Comparison of ENCODE assay signal across 8 cellular contexts in the genomic region with DNA sequence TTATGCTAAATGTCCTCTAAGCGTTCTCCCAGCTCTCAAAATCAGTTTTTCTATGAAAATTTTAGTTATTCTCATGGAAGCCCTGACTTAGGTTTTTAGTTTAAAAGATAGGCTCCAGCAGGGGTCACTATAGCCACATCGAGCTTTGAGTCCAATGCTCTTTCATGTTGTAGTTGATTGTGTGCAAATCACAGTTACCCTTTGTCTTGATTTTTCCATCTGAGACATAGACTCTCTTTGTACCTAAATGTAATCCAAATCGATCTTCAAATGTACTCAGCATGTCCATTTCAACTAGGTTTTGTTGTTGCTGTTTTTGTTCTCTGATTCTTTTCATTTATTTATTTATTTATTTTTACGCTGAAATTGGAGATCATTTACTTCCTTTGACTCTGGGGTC. TPM values are rescaled to one million over a fixed set of nuclear protein-coding genes. Genes with fewer than 3 reads are reported as not detected.
A peak's percentile ranks its signal among the peaks of the same experiment; 100 is the strongest.
DNase-seq lines count a peak whose midpoint lies in the region; ATAC-seq and TF ChIP-seq lines count a peak whose summit lies in the region.

No MANE protein-coding gene starts in this region.

- H3K4me3 ChIP-seq in OCI-LY3 (ENCODE audit: low read length) (no peak overlapping the region), adipocyte (ENCODE audit: low read length) (no peak overlapping the region), skeletal muscle cell (ENCODE audit: low read depth, low read length) (no peak overlapping the region)

- H3K79me2 ChIP-seq in OCI-LY3 (ENCODE audit: low read length): no peaks in the 10 kb centered on the region

- intact Hi-C loops in left ventricle myocardium superior (cut with micrococcal nuclease): loop anchor here (5.0 to 10.0 kb wide), 2 partner anchors 188 to 286 kb away; no protein-coding TSS in a partner anchor

- H3K36me3 ChIP-seq in OCI-LY3 (replicated peaks; ENCODE audit: low read depth, low read length) (no peaks in the 10 kb centered on the region), adipocyte (ENCODE audit: control insufficient read depth, insufficient read depth, low read length, severe bottlenecking) (no peaks in the 10 kb centered on the region)

- H4K20me1 ChIP-seq in OCI-LY3 (ENCODE audit: insufficient read depth, low read length): no peaks in the 10 kb centered on the region

- H3K27ac ChIP-seq in OCI-LY3 (ENCODE audit: low read length): no peak overlapping the region

- TF ChIP-seq CTCF in OCI-LY3 (IDR thresholded peaks at IDR 0.05; ENCODE audit: low read depth, low read length): peak; percentile 93

- DNase-seq in CD1c-positive myeloid dendritic cell (ENCODE audit: extremely low spot score) (peak; percentile 71), HUDEP-2 (lab: John Stamatoyannopoulos, UW; ENCODE audit: unreplicated experiment in 76 of 76) (peak in 47 of 76 experiments; percentile 2 to 62 (median 31)), adipocyte (ENCODE audit: low read depth) (peak; percentile 89), left ventricle myocardium superior (no peak), skeletal muscle cell (ENCODE audit: low read depth) (peak; percentile 17)

- H3K27me3 ChIP-seq in OCI-LY3 (ENCODE audit: low read depth, low read length): no peaks in the 10 kb centered on the region
- H3K27me3 ChIP-seq in adipocyte (replicated peaks; ENCODE audit: control insufficient read depth, insufficient read depth, low read length): no peaks in the 10 kb centered on the region

- ATAC-seq in GM18870 (IDR thresholded peaks at IDR 0.05; ENCODE audit: unreplicated experiment) (peak; percentile 59), left ventricle myocardium superior (peak; percentile 69), HG03521 (IDR thresholded peaks at IDR 0.05; ENCODE audit: unreplicated experiment) (no peak)

- no peak overlapping the region for H3K4me2 ChIP-seq in OCI-LY3 (ENCODE audit: low read length)

- H3K9me3 ChIP-seq in OCI-LY3 (ENCODE audit: insufficient read depth, low read length) (no peaks in the 10 kb centered on the region), adipocyte (ENCODE audit: control insufficient read depth, low read length) (no peaks in the 10 kb centered on the region)

- H3K9ac ChIP-seq in OCI-LY3 (ENCODE audit: low read length): no peak overlapping the region
- no peak overlapping the region for H3K9ac ChIP-seq in adipocyte (ENCODE audit: low read length)

- peaks cover 24% of the 10 kb centered on the region for H3K4me1 ChIP-seq in OCI-LY3 (ENCODE audit: low read length)
- H3K4me1 ChIP-seq in adipocyte (ENCODE audit: control insufficient read depth, insufficient read depth, low read length): peaks cover 11% of the 10 kb centered on the region

- no peak overlapping the region for H2AFZ ChIP-seq in OCI-LY3 (ENCODE audit: low read depth, low read length)

RNA-seq across cellular contexts. Expression of gene MSTN, which starts 26.4 kb away (rescaled TPM):
- not detected for total RNA-seq in left ventricle myocardium superior
